Comparison of ENCODE assay signal across 1 cellular context in the genomic region with DNA sequence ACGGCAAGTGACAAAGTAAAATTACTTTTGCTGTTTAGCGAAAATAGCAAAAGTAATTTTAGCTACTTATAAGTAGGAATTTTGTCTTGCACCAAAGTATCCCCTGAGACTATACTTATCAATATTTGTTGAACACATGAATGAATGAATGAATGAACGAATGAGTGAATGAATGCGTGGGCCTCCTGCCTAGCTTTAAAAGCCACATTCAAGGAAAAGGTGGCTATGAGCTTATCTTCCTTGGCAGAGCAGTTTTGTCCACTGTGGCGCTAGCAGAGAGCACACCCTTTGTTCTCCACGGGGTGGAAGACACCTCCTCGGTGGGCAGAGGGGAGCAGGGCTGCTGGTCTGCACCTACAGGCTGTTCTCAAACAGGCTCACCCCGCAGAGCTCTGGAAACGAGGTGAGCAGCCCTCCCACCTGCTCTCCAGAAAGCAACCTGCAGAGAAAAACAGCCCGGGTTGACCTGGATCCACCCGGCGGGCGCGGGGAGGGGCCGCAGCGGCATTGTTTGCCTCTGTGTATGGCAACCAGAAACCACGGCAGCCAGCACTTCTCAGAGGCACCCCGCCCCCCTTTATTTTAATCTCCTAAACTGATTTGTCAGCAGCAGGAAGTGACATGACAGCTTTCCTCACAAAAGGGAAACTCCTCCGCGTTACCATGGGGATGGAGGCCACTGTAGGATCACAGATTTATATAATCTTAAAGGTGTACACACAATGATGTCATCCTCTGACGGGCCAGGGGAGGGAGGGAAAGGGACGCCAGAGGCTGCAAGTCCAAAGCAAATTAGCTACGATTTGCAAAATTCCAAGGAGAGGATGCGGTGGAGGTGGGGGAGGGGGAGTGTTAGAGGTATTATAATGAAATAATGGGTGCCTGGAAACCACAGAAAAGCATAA.
A peak's percentile ranks its signal among the peaks of the same experiment; 100 is the strongest.
TF ChIP-seq lines count a peak whose summit lies in the region.

No MANE protein-coding gene starts in this region.

TF ChIP-seq in HepG2, 621 proteins besides CTCF, POLR2A, EP300 and RAD21 (continued from another document):
- TF ChIP-seq, protein P1, sequence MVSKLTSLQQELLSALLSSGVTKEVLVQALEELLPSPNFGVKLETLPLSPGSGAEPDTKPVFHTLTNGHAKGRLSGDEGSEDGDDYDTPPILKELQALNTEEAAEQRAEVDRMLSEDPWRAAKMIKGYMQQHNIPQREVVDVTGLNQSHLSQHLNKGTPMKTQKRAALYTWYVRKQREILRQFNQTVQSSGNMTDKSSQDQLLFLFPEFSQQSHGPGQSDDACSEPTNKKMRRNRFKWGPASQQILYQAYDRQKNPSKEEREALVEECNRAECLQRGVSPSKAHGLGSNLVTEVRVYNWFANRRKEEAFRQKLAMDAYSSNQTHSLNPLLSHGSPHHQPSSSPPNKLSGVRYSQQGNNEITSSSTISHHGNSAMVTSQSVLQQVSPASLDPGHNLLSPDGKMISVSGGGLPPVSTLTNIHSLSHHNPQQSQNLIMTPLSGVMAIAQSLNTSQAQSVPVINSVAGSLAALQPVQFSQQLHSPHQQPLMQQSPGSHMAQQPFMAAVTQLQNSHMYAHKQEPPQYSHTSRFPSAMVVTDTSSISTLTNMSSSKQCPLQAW (CRISPR knock-in tag; IDR thresholded peaks at IDR 0.05), result peak; percentile 82
- no peak; the same call in 1 of the 2 replicates for TF ChIP-seq BORCS8-MEF2B (CRISPR knock-in tag; IDR thresholded peaks at IDR 0.05)
- TF ChIP-seq TIGD3 (CRISPR knock-in tag; IDR thresholded peaks at IDR 0.05; ENCODE audit: borderline replicate concordance), result no peak
- no peak for TF ChIP-seq GTF3A (CRISPR knock-in tag; conservative IDR thresholded peaks at IDR 0.05)
- no peak for TF ChIP-seq ZNF839 (CRISPR knock-in tag; IDR thresholded peaks at IDR 0.05; ENCODE audit: borderline replicate concordance)
- TF ChIP-seq ZNF574 (CRISPR knock-in tag; IDR thresholded peaks at IDR 0.05), result no peak
- no peak for TF ChIP-seq ZNF747 (CRISPR knock-in tag; IDR thresholded peaks at IDR 0.05; ENCODE audit: borderline replicate concordance)
- no peak for TF ChIP-seq ISX (CRISPR knock-in tag; conservative IDR thresholded peaks at IDR 0.05)
- TF ChIP-seq ZNF326 (CRISPR knock-in tag; IDR thresholded peaks at IDR 0.05; ENCODE audit: borderline replicate concordance), result no peak
- no peak for TF ChIP-seq ZMYM4 (CRISPR knock-in tag; IDR thresholded peaks at IDR 0.05)
- TF ChIP-seq GPN1 (CRISPR knock-in tag; IDR thresholded peaks at IDR 0.05; ENCODE audit: borderline replicate concordance), result no peak
- TF ChIP-seq, protein P2, sequence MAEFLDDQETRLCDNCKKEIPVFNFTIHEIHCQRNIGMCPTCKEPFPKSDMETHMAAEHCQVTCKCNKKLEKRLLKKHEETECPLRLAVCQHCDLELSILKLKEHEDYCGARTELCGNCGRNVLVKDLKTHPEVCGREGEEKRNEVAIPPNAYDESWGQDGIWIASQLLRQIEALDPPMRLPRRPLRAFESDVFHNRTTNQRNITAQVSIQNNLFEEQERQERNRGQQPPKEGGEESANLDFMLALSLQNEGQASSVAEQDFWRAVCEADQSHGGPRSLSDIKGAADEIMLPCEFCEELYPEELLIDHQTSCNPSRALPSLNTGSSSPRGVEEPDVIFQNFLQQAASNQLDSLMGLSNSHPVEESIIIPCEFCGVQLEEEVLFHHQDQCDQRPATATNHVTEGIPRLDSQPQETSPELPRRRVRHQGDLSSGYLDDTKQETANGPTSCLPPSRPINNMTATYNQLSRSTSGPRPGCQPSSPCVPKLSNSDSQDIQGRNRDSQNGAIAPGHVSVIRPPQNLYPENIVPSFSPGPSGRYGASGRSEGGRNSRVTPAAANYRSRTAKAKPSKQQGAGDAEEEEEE (CRISPR knock-in tag; IDR thresholded peaks at IDR 0.05; ENCODE audit: borderline replicate concordance), result no peak
- no peak for TF ChIP-seq ZNF646 (CRISPR knock-in tag; IDR thresholded peaks at IDR 0.05)
- peak; percentile 80; the same call in 1 of the 2 replicates for TF ChIP-seq MEIS2 (CRISPR knock-in tag; IDR thresholded peaks at IDR 0.05)
- TF ChIP-seq ZNF816 (CRISPR knock-in tag; IDR thresholded peaks at IDR 0.05; ENCODE audit: borderline replicate concordance), result 0 out of 2 replicates have a peak, but pooled peaks have one; percentile 42
- peak; percentile 10 for TF ChIP-seq STAG1 (CRISPR knock-in tag; IDR thresholded peaks at IDR 0.05)
- TF ChIP-seq XRCC5 (optimal IDR thresholded peaks at IDR 0.05; ENCODE audit: low read length), result peak; percentile 71
- TF ChIP-seq ZNF7 (CRISPR knock-in tag; IDR thresholded peaks at IDR 0.05), result no peak
